Comparison of ENCODE assay signal across 7 cellular contexts in genomic region chr4:184649971-184650855, GRCh38. TPM values are rescaled to one million over a fixed set of nuclear protein-coding genes. Genes with fewer than 3 reads are reported as not detected.
DNase-seq lines count a peak whose midpoint lies in the region; ATAC-seq and TF ChIP-seq lines count a peak whose summit lies in the region.

No MANE protein-coding gene starts in this region.

- CTCF ChIA-PET in WTC11 (lab: Charles Lee), result interaction anchor here (0.6 to 2.2 kb wide), 18 partner anchors 9 to 1388 kb away, joined by 3 to 12 read pairs (median 4); partner anchors contain the start of genes CENPU and IRF2

- peak; percentile 25 for ATAC-seq in GM19395 (IDR thresholded peaks at IDR 0.05; ENCODE audit: unreplicated experiment)
- peak; percentile 6 for ATAC-seq in HG03565 (IDR thresholded peaks at IDR 0.05; ENCODE audit: unreplicated experiment)
- peak; percentile 6 for ATAC-seq in WTC11
- ATAC-seq in omental fat pad (ENCODE audit: low FRiP score), result peak; percentile 61

- H3K36me3 Mint-ChIP-seq in WTC11, result no peaks in the 10 kb centered on the region; the same call in 1 of the 2 replicates

- peak; percentile 31 for DNase-seq in DMS53 treated with DMSO at 0.1 percent for 48 hours (lab: John Stamatoyannopoulos, UW; ENCODE audit: unreplicated experiment)
- no peak for DNase-seq in WTC11 (ENCODE audit: low spot score)
- peak; percentile 30 for DNase-seq in fibroblast of gingiva (ENCODE audit: low read depth)
- DNase-seq in omental fat pad (ENCODE audit: low spot score), result peak; percentile 26
- no peak for DNase-seq in DMS153 (lab: John Stamatoyannopoulos, UW)

- peaks cover 59% of the 10 kb centered on the region for H3K4me1 Mint-ChIP-seq in WTC11

- no peaks in the 10 kb centered on the region for H3K9me3 Mint-ChIP-seq in WTC11

- TF ChIP-seq CTCF in WTC11 (IDR thresholded peaks at IDR 0.05) (no peak), omental fat pad (IDR thresholded peaks at IDR 0.05) (no peak)

- peak overlapping the region; percentile 96 for H3K27ac Mint-ChIP-seq in WTC11

- H3K4me3 Mint-ChIP-seq in WTC11, result peak overlapping the region; percentile 77

- H3K27me3 Mint-ChIP-seq in WTC11 (ENCODE audit: low read depth), result no peaks in the 10 kb centered on the region

- POLR2A ChIA-PET in WTC11 (lab: Charles Lee), result interaction anchor here (0.6 to 2.8 kb wide), 6 partner anchors 23 to 354 kb away, joined by 3 to 11 read pairs (median 4); partner anchors contain the start of gene CENPU

TF ChIP-seq in WTC11, 78 proteins besides CTCF, POLR2A, EP300 and RAD21:
- TF ChIP-seq, protein P1, sequence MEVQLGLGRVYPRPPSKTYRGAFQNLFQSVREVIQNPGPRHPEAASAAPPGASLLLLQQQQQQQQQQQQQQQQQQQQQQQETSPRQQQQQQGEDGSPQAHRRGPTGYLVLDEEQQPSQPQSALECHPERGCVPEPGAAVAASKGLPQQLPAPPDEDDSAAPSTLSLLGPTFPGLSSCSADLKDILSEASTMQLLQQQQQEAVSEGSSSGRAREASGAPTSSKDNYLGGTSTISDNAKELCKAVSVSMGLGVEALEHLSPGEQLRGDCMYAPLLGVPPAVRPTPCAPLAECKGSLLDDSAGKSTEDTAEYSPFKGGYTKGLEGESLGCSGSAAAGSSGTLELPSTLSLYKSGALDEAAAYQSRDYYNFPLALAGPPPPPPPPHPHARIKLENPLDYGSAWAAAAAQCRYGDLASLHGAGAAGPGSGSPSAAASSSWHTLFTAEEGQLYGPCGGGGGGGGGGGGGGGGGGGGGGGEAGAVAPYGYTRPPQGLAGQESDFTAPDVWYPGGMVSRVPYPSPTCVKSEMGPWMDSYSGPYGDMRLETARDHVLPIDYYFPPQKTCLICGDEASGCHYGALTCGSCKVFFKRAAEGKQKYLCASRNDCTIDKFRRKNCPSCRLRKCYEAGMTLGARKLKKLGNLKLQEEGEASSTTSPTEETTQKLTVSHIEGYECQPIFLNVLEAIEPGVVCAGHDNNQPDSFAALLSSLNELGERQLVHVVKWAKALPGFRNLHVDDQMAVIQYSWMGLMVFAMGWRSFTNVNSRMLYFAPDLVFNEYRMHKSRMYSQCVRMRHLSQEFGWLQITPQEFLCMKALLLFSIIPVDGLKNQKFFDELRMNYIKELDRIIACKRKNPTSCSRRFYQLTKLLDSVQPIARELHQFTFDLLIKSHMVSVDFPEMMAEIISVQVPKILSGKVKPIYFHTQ (CRISPR knock-in tag; IDR thresholded peaks at IDR 0.05), result 0 out of 2 replicates have a peak, but pooled peaks have one; percentile 14
- no peak for TF ChIP-seq ZNF396 (CRISPR knock-in tag; IDR thresholded peaks at IDR 0.05; ENCODE audit: borderline replicate concordance)

RNA-seq across cellular contexts. Expression of gene PRIMPOL, which starts 0.7 kb away (rescaled TPM):
- total RNA-seq in WTC11 (2021) (8.3 to 13.4 TPM (median 9.6 TPM) in 3 replicates), omental fat pad (10 to 100 TPM in 2 of 4 donors, 1 to 10 TPM in 2; 8.2 to 23.0 (median 13.7) TPM)

RNA-seq across cellular contexts. Expression of gene CASP3, which starts 1.0 kb away (rescaled TPM):
- 54.2 to 78.9 TPM (median 63.2 TPM) in 3 replicates for total RNA-seq in WTC11 (2021)
- 10 to 100 TPM; 16.7 to 22.2 (median 20.1) TPM for total RNA-seq in omental fat pad

Comparison
In these comparisons a context has a peak if more than half of its experiments do, and no peak if none do; other contexts are left out.
1. DNase-seq: peak in DMS53 treated with DMSO at 0.1 percent for 48 hours (single experiment), fibroblast of gingiva (single experiment) and omental fat pad (single experiment); none in WTC11 (single experiment) and DMS153 (single experiment).
2. ATAC-seq: peak in every context shown above with its lines; median percentile 61 in omental fat pad; 25 in GM19395; 6 in HG03565; 6 in WTC11.